In the genomic region with DNA sequence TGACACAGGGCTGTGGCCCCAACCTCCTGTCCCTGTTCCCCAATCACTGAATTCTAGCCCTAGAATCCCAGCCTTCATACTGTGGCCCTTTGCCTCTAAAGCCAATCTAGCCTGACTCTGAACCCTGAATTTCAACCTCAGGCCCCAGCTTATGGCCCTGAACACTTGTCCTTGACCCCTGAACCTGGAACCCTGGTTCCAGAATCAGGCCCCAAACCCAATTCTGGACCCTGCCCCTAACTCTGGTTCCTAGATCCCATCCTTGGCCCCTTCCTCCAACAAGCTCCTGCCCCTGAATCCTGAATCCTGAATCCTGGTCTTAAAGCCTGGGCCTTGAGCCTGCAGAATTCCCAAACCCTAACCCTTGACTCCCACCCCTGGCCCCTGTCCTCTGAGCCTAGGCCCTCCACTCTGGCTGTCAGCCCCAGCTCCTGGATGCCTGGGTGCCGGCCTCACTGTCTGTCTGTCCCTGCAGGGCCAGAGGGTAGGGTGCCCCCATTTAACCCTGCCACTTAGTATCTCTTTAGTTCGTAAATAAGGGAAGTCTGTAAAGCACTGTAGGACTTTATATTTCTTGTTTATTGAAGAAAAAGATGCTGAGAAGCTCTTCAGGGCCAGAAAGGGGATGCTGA, we compare ENCODE assay signal across 9 cellular contexts. TPM values are rescaled to one million over a fixed set of nuclear protein-coding genes. Genes with fewer than 3 reads are reported as not detected.
DNase-seq lines count a peak whose midpoint lies in the region; ATAC-seq and TF ChIP-seq lines count a peak whose summit lies in the region.
"Had no signal": no experiment of that assay in that cellular context is flagged by ENCODE, and none has a peak within 500 bp of the region (broad histone marks: within the 10 kb centered on the region; RNA-seq: fewer than 3 reads in every experiment).

No MANE protein-coding gene starts in this region.

- H3K27me3 Mint-ChIP-seq in dendritic cell treated with granulocyte-macrophage colony-stimulating factor and Interleukin-4, amounts not matched to agents 40 ng/mL and 50 ng/mL, for 4 days, result peaks cover 16% of the 10 kb centered on the region
- H3K27me3 Mint-ChIP-seq in natural killer cell (ENCODE audit: low read depth in 2 of 2), result no peaks in the 10 kb centered on the region

- TF ChIP-seq CTCF in natural killer cell (IDR thresholded peaks at IDR 0.05), result no peak

- H3K36me3 ChIP-seq in Karpas-422 (ENCODE audit: insufficient read depth, low read length), result no peaks in the 10 kb centered on the region; the same call in 1 of the 2 replicates

- H3K27ac ChIP-seq in Karpas-422 (ENCODE audit: low read length), result peak overlapping the region; percentile 10; the same call in 1 of the 2 replicates

- no peak for ATAC-seq in natural killer cell
- ATAC-seq in HG03378 (IDR thresholded peaks at IDR 0.05; ENCODE audit: unreplicated experiment), result no peak

- peaks cover 50% of the 10 kb centered on the region for H3K4me1 ChIP-seq in Karpas-422 (ENCODE audit: low read length)

- DNase-seq in AML-193 (lab: John Stamatoyannopoulos, UW) (peak; percentile 2 to 24), Karpas-422 (peak; percentile 55), natural killer cell (no peak), NK-92 (lab: John Stamatoyannopoulos, UW; ENCODE audit: unreplicated experiment) (no peak), RPMI8226 (no peak), NCI-H187 treated with DMSO at 0.1 percent for 48 hours (lab: John Stamatoyannopoulos, UW) (no peak)
- DNase-seq: activated CD4-positive, CD25-positive, alpha-beta regulatory T cell had no signal

- peak overlapping the region; percentile 63 for H3K9ac ChIP-seq in Karpas-422 (ENCODE audit: low read length)

- H3K27ac Mint-ChIP-seq in dendritic cell treated with granulocyte-macrophage colony-stimulating factor and Interleukin-4, amounts not matched to agents 40 ng/mL and 50 ng/mL, for 4 days, result peak overlapping the region; percentile 90
- peak overlapping the region; percentile 67 to 87 for H3K27ac Mint-ChIP-seq in natural killer cell

- peaks cover 21% of the 10 kb centered on the region for H3K36me3 Mint-ChIP-seq in dendritic cell treated with granulocyte-macrophage colony-stimulating factor and Interleukin-4, amounts not matched to agents 40 ng/mL and 50 ng/mL, for 4 days (ENCODE audit: low read depth)
- H3K36me3 Mint-ChIP-seq in natural killer cell, result no peaks in the 10 kb centered on the region

- intact Hi-C loops in dendritic cell treated with granulocyte-macrophage colony-stimulating factor and Interleukin-4, amounts not matched to agents 40 ng/mL and 50 ng/mL, for 4 days (cut with micrococcal nuclease), result loop anchor here (10.0 kb wide), 1 partner anchor 84 kb away; no protein-coding TSS in a partner anchor
- intact Hi-C loops in natural killer cell (cut with micrococcal nuclease), result loop anchor here (2.0 to 5.0 kb wide), 3 partner anchors 92 to 204 kb away; a partner anchor contains a TSS

- H3K9me2 ChIP-seq in Karpas-422 (replicated peaks; ENCODE audit: insufficient read depth, low read length), result no peaks in the 10 kb centered on the region

- H3K27me3 ChIP-seq in Karpas-422 (ENCODE audit: low read length), result no peaks in the 10 kb centered on the region

- peaks cover 61% of the 10 kb centered on the region for H3K4me1 Mint-ChIP-seq in dendritic cell treated with granulocyte-macrophage colony-stimulating factor and Interleukin-4, amounts not matched to agents 40 ng/mL and 50 ng/mL, for 4 days (ENCODE audit: low read depth)
- H3K4me1 Mint-ChIP-seq in natural killer cell, result peaks cover 30 to 47% of the 10 kb centered on the region in 2 donors

- no peaks in the 10 kb centered on the region for H3K79me2 ChIP-seq in Karpas-422 (ENCODE audit: low read length)

- H3K4me3 ChIP-seq in Karpas-422 (ENCODE audit: low read length), result peak overlapping the region; percentile 59; the same call in 1 of the 2 replicates

- peak overlapping the region; percentile 59 for H3K4me2 ChIP-seq in Karpas-422 (ENCODE audit: low read depth, low read length, poor library complexity, severe bottlenecking)

- H3K9me3 Mint-ChIP-seq in dendritic cell treated with granulocyte-macrophage colony-stimulating factor and Interleukin-4, amounts not matched to agents 40 ng/mL and 50 ng/mL, for 4 days, result no peaks in the 10 kb centered on the region
- no peaks in the 10 kb centered on the region for H3K9me3 Mint-ChIP-seq in natural killer cell

- H3K9me3 ChIP-seq in Karpas-422 (ENCODE audit: low read length), result no peaks in the 10 kb centered on the region

- H2AFZ ChIP-seq in Karpas-422 (ENCODE audit: low read length), result no peak overlapping the region

- H4K20me1 ChIP-seq in Karpas-422 (ENCODE audit: insufficient read depth, low read depth, low read length), result peaks cover 20% of the 10 kb centered on the region; the same call in 1 of the 2 replicates

- peak overlapping the region; percentile 93 for H3K4me3 Mint-ChIP-seq in dendritic cell treated with granulocyte-macrophage colony-stimulating factor and Interleukin-4, amounts not matched to agents 40 ng/mL and 50 ng/mL, for 4 days
- peak overlapping the region; percentile 88 for H3K4me3 Mint-ChIP-seq in natural killer cell

RNA-seq across cellular contexts. Expression of a gene that starts 1.3 kb away (rescaled TPM):
- total RNA-seq in Karpas-422 (2014; rRNA removed; shearing (Covaris generic); ENCODE audit: low replicate concordance), result 9.1 and 11.8 TPM in 2 replicates
- 10 to 100 TPM; 12.6 to 38.6 (median 18.6) TPM for total RNA-seq in natural killer cell

Comparison
In these comparisons a context has a peak if more than half of its experiments do, and no peak if none do; other contexts are left out.
1. DNase-seq: peak in AML-193 (2 of 2) and Karpas-422 (single experiment); none in natural killer cell (single experiment), NK-92 (single experiment), RPMI8226 (single experiment) and NCI-H187 treated with DMSO at 0.1 percent for 48 hours (single experiment).